ENCODE assay signal across 9 cellular contexts in genomic region chr4:157217708-157218107, GRCh38. TPM values are rescaled to one million over a fixed set of nuclear protein-coding genes. Genes with fewer than 3 reads are reported as not detected.
A peak's percentile ranks its signal among the peaks of the same experiment; 100 is the strongest.
DNase-seq lines count a peak whose midpoint lies in the region; ATAC-seq and TF ChIP-seq lines count a peak whose summit lies in the region.
"Had no signal": no experiment of that assay in that cellular context is flagged by ENCODE, and none has a peak within 500 bp of the region (broad histone marks: within the 10 kb centered on the region; RNA-seq: fewer than 3 reads in every experiment).

No MANE protein-coding gene starts in this region.

- no TSS peak for BruUV-seq in PC-3 (replicated peaks; lab: Mats Ljungman, UMichigan)

- no peaks in the 10 kb centered on the region for H3K4me1 Mint-ChIP-seq in activated CD8-positive, alpha-beta T cell treated with anti-CD3 and anti-CD28 coated beads for 36 hours (ENCODE audit: low read depth)
- H3K4me1 Mint-ChIP-seq in activated CD8-positive, alpha-beta T cell treated with anti-CD3 and anti-CD28 coated beads, Interleukin-2, amount 10 ng/mL, durations not matched to agents 7 days and 5 days (ENCODE audit: low read depth): no peaks in the 10 kb centered on the region

- no peak overlapping the region for H3K4me3 Mint-ChIP-seq in activated CD8-positive, alpha-beta T cell treated with anti-CD3 and anti-CD28 coated beads for 36 hours
- H3K4me3 Mint-ChIP-seq in activated CD8-positive, alpha-beta T cell treated with anti-CD3 and anti-CD28 coated beads, Interleukin-2, amount 10 ng/mL, durations not matched to agents 7 days and 5 days: no peak overlapping the region

- peaks cover 6% of the 10 kb centered on the region for H3K9me3 Mint-ChIP-seq in activated CD8-positive, alpha-beta T cell treated with anti-CD3 and anti-CD28 coated beads for 36 hours
- peaks cover 3% of the 10 kb centered on the region for H3K9me3 Mint-ChIP-seq in activated CD8-positive, alpha-beta T cell treated with anti-CD3 and anti-CD28 coated beads, Interleukin-2, amount 10 ng/mL, durations not matched to agents 7 days and 5 days (ENCODE audit: insufficient read depth)

- no peak overlapping the region for H3K27ac Mint-ChIP-seq in activated CD8-positive, alpha-beta T cell treated with anti-CD3 and anti-CD28 coated beads for 36 hours
- H3K27ac Mint-ChIP-seq in activated CD8-positive, alpha-beta T cell treated with anti-CD3 and anti-CD28 coated beads, Interleukin-2, amount 10 ng/mL, durations not matched to agents 7 days and 5 days: no peak overlapping the region

- H2AFZ ChIP-seq in PC-3 (ENCODE audit: low read length): no peak overlapping the region

- no peak overlapping the region for H3K4me2 ChIP-seq in PC-3 (ENCODE audit: low read length)

- ATAC-seq in activated CD8-positive, alpha-beta T cell treated with anti-CD3 and anti-CD28 coated beads for 36 hours: no peak
- no peak for ATAC-seq in activated CD8-positive, alpha-beta T cell treated with anti-CD3 and anti-CD28 coated beads, Interleukin-2, amount 10 ng/mL, durations not matched to agents 7 days and 5 days
- ATAC-seq in PC-3 (0 out of 2 replicates have a peak, but pooled peaks have one; percentile 42), upper lobe of right lung (no peak), HG03460 (IDR thresholded peaks at IDR 0.05; ENCODE audit: unreplicated experiment) (no peak), GM21447 (IDR thresholded peaks at IDR 0.05; ENCODE audit: unreplicated experiment) (no peak)

- no peaks in the 10 kb centered on the region for H3F3A ChIP-seq in PC-3 (ENCODE audit: low read length, unreplicated experiment)

- intact Hi-C loops in activated CD8-positive, alpha-beta T cell treated with anti-CD3 and anti-CD28 coated beads for 36 hours (cut with micrococcal nuclease): loop anchor here (10.0 kb wide), 1 partner anchor 767 kb away; no protein-coding TSS in a partner anchor
- intact Hi-C loops in PC-3 (cut with micrococcal nuclease) (loop anchor here (1.0 to 10.0 kb wide), 2 partner anchors 761 to 957 kb away; partner anchors contain the start of gene GASK1B), upper lobe of right lung (cut with DNase I) (no loop called here)

- peaks cover 24% of the 10 kb centered on the region for H3K27me3 Mint-ChIP-seq in activated CD8-positive, alpha-beta T cell treated with anti-CD3 and anti-CD28 coated beads for 36 hours
- H3K27me3 Mint-ChIP-seq in activated CD8-positive, alpha-beta T cell treated with anti-CD3 and anti-CD28 coated beads, Interleukin-2, amount 10 ng/mL, durations not matched to agents 7 days and 5 days (ENCODE audit: low read depth): peaks cover 13% of the 10 kb centered on the region

- H3K9me2 ChIP-seq in PC-3 (replicated peaks; ENCODE audit: low read length): no peaks in the 10 kb centered on the region

- TF ChIP-seq CTCF in activated CD8-positive, alpha-beta T cell treated with anti-CD3 and anti-CD28 coated beads for 36 hours (IDR thresholded peaks at IDR 0.05): peak; percentile 37
- TF ChIP-seq CTCF in PC-3 (conservative IDR thresholded peaks at IDR 0.05; ENCODE audit: low read depth, low read length) (peak; percentile 71), fibroblast of villous mesenchyme (IDR thresholded peaks at IDR 0.05; ENCODE audit: insufficient read depth, low read depth, low read length) (peak; percentile 60), upper lobe of right lung (IDR thresholded peaks at IDR 0.05) (peak; percentile 38)

- H3K4me3 ChIP-seq in PC-3 (ENCODE audit: low read length) (no peak overlapping the region), fibroblast of villous mesenchyme (ENCODE audit: low read depth, low read length) (no peak overlapping the region), upper lobe of right lung (no peak overlapping the region)
- H3K4me3 ChIP-seq: SJSA1 had no signal

- no peaks in the 10 kb centered on the region for H4K20me1 ChIP-seq in PC-3 (ENCODE audit: low read length)

- H3K9me3 ChIP-seq in PC-3 (ENCODE audit: low read length) (no peaks in the 10 kb centered on the region), upper lobe of right lung (no peaks in the 10 kb centered on the region)

- H3K27ac ChIP-seq in PC-3 (ENCODE audit: low read length) (no peak overlapping the region), upper lobe of right lung (no peak overlapping the region)
- H3K27ac ChIP-seq: SJSA1 had no signal

- POLR2A ChIA-PET in activated CD8-positive, alpha-beta T cell treated with anti-CD3 and anti-CD28 coated beads for 36 hours (lab: Charles Lee): no interaction called here
- POLR2A ChIA-PET in activated CD8-positive, alpha-beta T cell treated with anti-CD3 and anti-CD28 coated beads, Interleukin-2, amount 10 ng/mL, durations not matched to agents 7 days and 5 days (lab: Charles Lee): no interaction called here
- POLR2A ChIA-PET in PC-3 (lab: Charles Lee; ENCODE audit: unreplicated experiment): no interaction called here

- H3K36me3 Mint-ChIP-seq in activated CD8-positive, alpha-beta T cell treated with anti-CD3 and anti-CD28 coated beads for 36 hours (ENCODE audit: low read depth): no peaks in the 10 kb centered on the region
- peaks cover 1% of the 10 kb centered on the region for H3K36me3 Mint-ChIP-seq in activated CD8-positive, alpha-beta T cell treated with anti-CD3 and anti-CD28 coated beads, Interleukin-2, amount 10 ng/mL, durations not matched to agents 7 days and 5 days (ENCODE audit: low read depth)

- DNase-seq in activated CD8-positive, alpha-beta T cell treated with anti-CD3 and anti-CD28 coated beads for 36 hours: no peak
- no peak for DNase-seq in activated CD8-positive, alpha-beta T cell treated with anti-CD3 and anti-CD28 coated beads, Interleukin-2, amount 10 ng/mL, durations not matched to agents 7 days and 5 days
- DNase-seq in PC-3 (peak; percentile 64), fibroblast of villous mesenchyme (ENCODE audit: low read depth) (peak; percentile 37), upper lobe of right lung (no peak), SW480 (ENCODE audit: low spot score) (no peak)

- H3K79me2 ChIP-seq in PC-3 (ENCODE audit: low read length): no peaks in the 10 kb centered on the region

- H3K9ac ChIP-seq in PC-3 (ENCODE audit: low read length): no peak overlapping the region

- H3K36me3 ChIP-seq in PC-3 (ENCODE audit: low read depth, low read length) (no peaks in the 10 kb centered on the region), upper lobe of right lung (no peaks in the 10 kb centered on the region)
- H3K36me3 ChIP-seq: SJSA1 had no signal

- H3K27me3 ChIP-seq in PC-3 (ENCODE audit: low read length) (0 out of 2 replicates have a peak, but pooled peaks cover 10% of the 10 kb centered on the region), upper lobe of right lung (peaks cover 37% of the 10 kb centered on the region)

- CTCF ChIA-PET in activated CD8-positive, alpha-beta T cell treated with anti-CD3 and anti-CD28 coated beads for 36 hours (lab: Charles Lee): interaction anchor here (1.5 kb wide), 1 partner anchor 761 kb away, joined by 4 read pairs; no protein-coding TSS in a partner anchor
- CTCF ChIA-PET in activated CD8-positive, alpha-beta T cell treated with anti-CD3 and anti-CD28 coated beads, Interleukin-2, amount 10 ng/mL, durations not matched to agents 7 days and 5 days (lab: Charles Lee): no interaction called here
- CTCF ChIA-PET in PC-3 (lab: Charles Lee): no interaction called here

- no peaks in the 10 kb centered on the region for H3K4me1 ChIP-seq in PC-3 (ENCODE audit: insufficient read depth, low read length)
- H3K4me1 ChIP-seq in upper lobe of right lung: peaks cover 3% of the 10 kb centered on the region

RNA-seq across cellular contexts. Expression of gene GRIA2, which starts 2.8 kb away (rescaled TPM):
- total RNA-seq in activated CD8-positive, alpha-beta T cell treated with anti-CD3 and anti-CD28 coated beads for 36 hours: not detected
- total RNA-seq in activated CD8-positive, alpha-beta T cell treated with anti-CD3 and anti-CD28 coated beads, Interleukin-2, amount 10 ng/mL, durations not matched to agents 7 days and 5 days: not detected
- total RNA-seq in PC-3 (2014; rRNA removed): not detected in 2 replicates
- total RNA-seq in fibroblast of villous mesenchyme: 1.9 TPM in 1 of 2 replicates, not detected in the other
- not detected for total RNA-seq in upper lobe of right lung
- total RNA-seq: SJSA1 had no signal

Comparison
In these comparisons a context has a peak if more than half of its experiments do, and no peak if none do; other contexts are left out.
1. DNase-seq: peak in PC-3 (single experiment) and fibroblast of villous mesenchyme (single experiment); none in activated CD8-positive, alpha-beta T cell treated with anti-CD3 and anti-CD28 coated beads for 36 hours (single experiment), activated CD8-positive, alpha-beta T cell treated with anti-CD3 and anti-CD28 coated beads, Interleukin-2, amount 10 ng/mL, durations not matched to agents 7 days and 5 days (single experiment), upper lobe of right lung (single experiment) and SW480 (single experiment).
2. Peak in every context shown above with its lines, with median percentiles within 50 percentile points of each other: CTCF ChIP-seq.